Comparison of ENCODE assay signal across 8 cellular contexts in the genomic region with DNA sequence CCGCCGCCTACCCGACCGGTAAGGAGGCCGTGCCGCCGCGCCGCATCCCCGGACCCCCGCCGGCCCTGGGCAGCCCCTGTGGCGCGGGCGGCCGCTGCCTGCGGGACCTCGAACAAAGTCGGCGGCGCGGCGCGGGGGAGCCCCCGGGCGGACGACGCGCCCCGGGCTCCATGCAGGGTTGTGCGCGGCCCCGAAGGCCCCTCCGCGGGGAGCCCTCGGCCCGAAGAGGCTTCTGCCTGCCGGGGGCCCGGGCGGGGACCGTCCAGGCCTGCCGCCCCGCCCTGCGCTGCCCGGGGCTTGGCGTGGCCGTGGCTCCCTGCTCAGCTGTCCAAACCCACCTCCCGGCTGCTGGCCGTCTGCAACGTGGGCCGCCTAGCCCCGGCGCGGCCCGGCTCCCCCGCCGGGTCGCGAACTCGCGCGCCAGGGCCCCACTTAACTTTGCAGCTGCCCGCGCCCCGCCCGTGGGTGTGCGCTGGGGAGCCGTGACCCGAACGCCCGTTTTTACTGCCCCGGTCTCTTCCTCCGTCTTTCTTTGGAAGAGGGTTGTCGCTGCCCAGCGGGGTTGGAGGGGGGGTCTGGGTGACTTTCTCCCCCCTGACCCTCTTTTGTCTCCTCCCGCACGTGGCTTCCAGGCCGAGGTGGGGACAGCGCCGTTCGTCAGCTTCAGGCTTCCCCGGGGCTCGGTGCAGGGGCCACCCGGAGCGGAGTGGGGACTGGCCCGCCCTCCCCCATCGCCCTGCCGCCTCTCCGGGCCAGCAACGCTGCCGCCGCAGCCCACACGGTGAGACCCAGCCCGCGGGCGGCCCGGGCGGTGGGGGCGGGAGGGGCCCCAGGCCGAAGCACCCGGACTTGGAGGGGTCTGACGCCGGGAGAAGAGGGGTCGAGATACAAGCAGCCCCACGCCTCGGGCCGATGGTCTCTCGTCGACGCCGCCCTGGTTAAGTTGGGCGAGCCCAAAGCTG. TPM values are rescaled to one million over a fixed set of nuclear protein-coding genes. Genes with fewer than 3 reads are reported as not detected.
DNase-seq lines count a peak whose midpoint lies in the region; ATAC-seq and TF ChIP-seq lines count a peak whose summit lies in the region.

No MANE protein-coding gene starts in this region.

- H3K9ac ChIP-seq in iPS-20b (ENCODE audit: low read depth, low read length) = peak overlapping the region; percentile 87; the same call in 1 of the 2 replicates

- no peaks in the 10 kb centered on the region for H3K9me3 ChIP-seq in iPS-20b (ENCODE audit: insufficient read depth, low read depth, low read length)

- H3K4me3 ChIP-seq in astrocyte of the spinal cord (ENCODE audit: low read depth, low read length) = peak overlapping the region; percentile 86
- peak overlapping the region; percentile 93 for H3K4me3 ChIP-seq in iPS-20b (ENCODE audit: low read length)

- peaks cover 14% of the 10 kb centered on the region; the same call in 1 of the 2 replicates for H3K4me1 ChIP-seq in iPS-20b (ENCODE audit: insufficient read depth, low read length)

- H3K36me3 ChIP-seq in iPS-20b (ENCODE audit: insufficient read depth, low read depth, low read length) = peaks cover 12% of the 10 kb centered on the region; the same call in 1 of the 2 replicates

- H3K27ac ChIP-seq in iPS-20b (ENCODE audit: low read length) = peak overlapping the region; percentile 10

- in situ Hi-C loops in astrocyte of the spinal cord (cut with HindIII; ENCODE audit: low sequenced_read_pairs) = no loop called here

- H3K27me3 ChIP-seq in iPS-20b (ENCODE audit: insufficient read depth, low read length) = no peaks in the 10 kb centered on the region

- ATAC-seq in HG02970 (IDR thresholded peaks at IDR 0.05; ENCODE audit: low FRiP score, unreplicated experiment) = peak; percentile 24

- no peak for TF ChIP-seq CTCF in astrocyte of the spinal cord (IDR thresholded peaks at IDR 0.05; ENCODE audit: low read depth, low read length)

- DNase-seq in activated T-cell treated with anti-CD3 and anti-CD28 coated beads for 1 hour (ENCODE audit: low read depth) (peak; percentile 35), activated T-cell treated with anti-CD3 and anti-CD28 coated beads for 4 hours (no peak), SK-N-DZ (ENCODE audit: low spot score) (peak; percentile 21), astrocyte of the spinal cord (ENCODE audit: low read depth, low spot score) (peak; percentile 14), cerebellar cortex (ENCODE audit: low spot score) (no peak)
- peak; percentile 9 to 38 for DNase-seq in stimulated activated CD4-positive, alpha-beta T cell treated with anti-CD3 and anti-CD28 coated beads, Interleukin-15, amount 100 ng/mL, for 1 hour (ENCODE audit: low read depth in 1 of 2, low spot score in 1 of 2)

RNA-seq across cellular contexts. Expression of a gene that starts 0.9 kb away (rescaled TPM):
- polyA plus RNA-seq in SK-N-DZ (2014; cell fraction: cytosol; rRNA removed) = 30.0 and 31.8 TPM in 2 replicates
- polyA plus RNA-seq in SK-N-DZ (2014; cell fraction: nucleus; rRNA removed) = 28.2 and 31.7 TPM in 2 replicates

Comparison
In these comparisons a context has a peak if more than half of its experiments do, and no peak if none do; other contexts are left out.
1. DNase-seq: peak in activated T-cell treated with anti-CD3 and anti-CD28 coated beads for 1 hour (single experiment), SK-N-DZ (single experiment), astrocyte of the spinal cord (single experiment) and stimulated activated CD4-positive, alpha-beta T cell treated with anti-CD3 and anti-CD28 coated beads, Interleukin-15, amount 100 ng/mL, for 1 hour (2 of 2); none in activated T-cell treated with anti-CD3 and anti-CD28 coated beads for 4 hours (single experiment) and cerebellar cortex (single experiment).